Comparison of ENCODE assay signal across 1 cellular context in genomic region chr22:28015056-28015445, GRCh38.
TF ChIP-seq lines count a peak whose summit lies in the region.

No MANE protein-coding gene starts in this region.

TF ChIP-seq in neural cell, 6 proteins besides CTCF, POLR2A, EP300 and RAD21 (continued from another document):
- no peak for TF ChIP-seq REST (IDR thresholded peaks at IDR 0.05; ENCODE audit: borderline replicate concordance)
- no peak for TF ChIP-seq TAF1 (IDR thresholded peaks at IDR 0.05; ENCODE audit: low read depth)
- no peak for TF ChIP-seq MXI1 (conservative IDR thresholded peaks at IDR 0.05; ENCODE audit: poor library complexity, severe bottlenecking)
- TF ChIP-seq SMC3 (conservative IDR thresholded peaks at IDR 0.05; ENCODE audit: poor library complexity): no peak
